In genomic region chr1:153991806-153992205, GRCh38 we compare ENCODE assay signal across 8 cellular contexts. TPM values are rescaled to one million over a fixed set of nuclear protein-coding genes. Genes with fewer than 3 reads are reported as not detected.
DNase-seq lines count a peak whose midpoint lies in the region; FAIRE-seq and TF ChIP-seq lines count a peak whose summit lies in the region.

No MANE protein-coding gene starts in this region.

- no peak for TF ChIP-seq POLR2A in suprapubic skin (IDR thresholded peaks at IDR 0.05)

- peak overlapping the region; percentile 93 for H3K4me3 Mint-ChIP-seq in activated CD4-positive, alpha-beta T cell treated with anti-CD3 and anti-CD28 coated beads, Interleukin-2, amount 10 ng/mL, durations not matched to agents 24 days and 14 days
- H3K4me3 Mint-ChIP-seq in activated naive CD8-positive, alpha-beta T cell treated with anti-CD3 and anti-CD28 coated beads for 36 hours, result peak overlapping the region; percentile 97

- peak overlapping the region; percentile 96 for H3K27ac Mint-ChIP-seq in activated CD4-positive, alpha-beta T cell treated with anti-CD3 and anti-CD28 coated beads, Interleukin-2, amount 10 ng/mL, durations not matched to agents 24 days and 14 days
- peak overlapping the region; percentile 99 for H3K27ac Mint-ChIP-seq in activated naive CD8-positive, alpha-beta T cell treated with anti-CD3 and anti-CD28 coated beads for 36 hours

- H3K27me3 Mint-ChIP-seq in activated CD4-positive, alpha-beta T cell treated with anti-CD3 and anti-CD28 coated beads, Interleukin-2, amount 10 ng/mL, durations not matched to agents 24 days and 14 days, result no peaks in the 10 kb centered on the region
- H3K27me3 Mint-ChIP-seq in activated naive CD8-positive, alpha-beta T cell treated with anti-CD3 and anti-CD28 coated beads for 36 hours, result peaks cover 4% of the 10 kb centered on the region

- no peak for DNase-seq in activated CD4-positive, alpha-beta T cell treated with anti-CD3 and anti-CD28 coated beads, Interleukin-2, amount 10 ng/mL, durations not matched to agents 24 days and 14 days
- DNase-seq in activated CD4-positive, alpha-beta T cell treated with anti-CD3 and anti-CD28 coated beads, Interleukin-2, amount 50 U/mL, for 1 hour, result no peak
- DNase-seq in activated naive CD8-positive, alpha-beta T cell treated with anti-CD3 and anti-CD28 coated beads for 36 hours, result no peak
- DNase-seq in keratinocyte (ENCODE audit: low read depth, low spot score) (no peak), suprapubic skin (ENCODE audit: low spot score in 2 of 2) (no peak), SIG-M5 (lab: John Stamatoyannopoulos, UW) (no peak), HPDE6-E6E7 (ENCODE audit: extremely low spot score) (no peak), putamen (ENCODE audit: low spot score) (no peak)

- H3K36me3 ChIP-seq in keratinocyte (ENCODE audit: control insufficient read depth in 2 of 2, extremely low read depth in 1 of 2, insufficient read depth in 2 of 2, low read length in 2 of 2), result peaks cover 9 to 22% of the 10 kb centered on the region in 2 experiments
- H3K36me3 ChIP-seq in suprapubic skin, result peaks cover 29% of the 10 kb centered on the region

- no peaks in the 10 kb centered on the region for H3K9me3 ChIP-seq in keratinocyte (ENCODE audit: control insufficient read depth, low read depth, low read length)
- H3K9me3 ChIP-seq in suprapubic skin, result no peaks in the 10 kb centered on the region

- H3K9me1 ChIP-seq in keratinocyte (ENCODE audit: control insufficient read depth, extremely low read depth, insufficient read depth, low read length), result no peaks in the 10 kb centered on the region

- dilution Hi-C loops in keratinocyte (cut with MboI; ENCODE audit: extremely low pct_ligation_motif_present, low sequenced_read_pairs), result no loop called here

- peak overlapping the region; percentile 98 for H3K9ac ChIP-seq in keratinocyte (ENCODE audit: control insufficient read depth, extremely low read depth, insufficient read depth, low read length)

- intact Hi-C loops in activated CD4-positive, alpha-beta T cell treated with anti-CD3 and anti-CD28 coated beads, Interleukin-2, amount 10 ng/mL, durations not matched to agents 24 days and 14 days (cut with micrococcal nuclease), result loop anchor here (2.0 to 5.0 kb wide), 4 partner anchors 165 to 281 kb away; partner anchors contain the start of genes HAX1, INTS3 and NUP210L

- H3K4me3 ChIP-seq in keratinocyte (ENCODE audit: control insufficient read depth in 2 of 3, extremely low read depth in 1 of 3, insufficient read depth in 2 of 3, low read depth in 1 of 3, low read length in 3 of 3) (peak overlapping the region; percentile 90 to 99 (median 98)), suprapubic skin (peak overlapping the region; percentile 90)

- WGBS in suprapubic skin, result 90% methylated on average over 2 of the region's 2 CpGs

- H3K4me2 ChIP-seq in keratinocyte (ENCODE audit: control insufficient read depth, extremely low read depth, insufficient read depth, low read depth, low read length), result peak overlapping the region; percentile 98

- peaks cover 21% of the 10 kb centered on the region for H3K79me2 ChIP-seq in keratinocyte (ENCODE audit: control insufficient read depth, insufficient read depth, low read length)

- peaks cover 49% of the 10 kb centered on the region for H3K36me3 Mint-ChIP-seq in activated CD4-positive, alpha-beta T cell treated with anti-CD3 and anti-CD28 coated beads, Interleukin-2, amount 10 ng/mL, durations not matched to agents 24 days and 14 days (ENCODE audit: low read depth)
- H3K36me3 Mint-ChIP-seq in activated naive CD8-positive, alpha-beta T cell treated with anti-CD3 and anti-CD28 coated beads for 36 hours, result peaks cover 59% of the 10 kb centered on the region

- no peak for FAIRE-seq in keratinocyte (lab: Jason Lieb, UNC)

- H3K9me3 Mint-ChIP-seq in activated CD4-positive, alpha-beta T cell treated with anti-CD3 and anti-CD28 coated beads, Interleukin-2, amount 10 ng/mL, durations not matched to agents 24 days and 14 days, result peaks cover 3% of the 10 kb centered on the region
- H3K9me3 Mint-ChIP-seq in activated naive CD8-positive, alpha-beta T cell treated with anti-CD3 and anti-CD28 coated beads for 36 hours, result peaks cover 7% of the 10 kb centered on the region

- no peaks in the 10 kb centered on the region for H3K27me3 ChIP-seq in keratinocyte (ENCODE audit: control insufficient read depth, extremely low read depth, insufficient read depth, low read length)
- H3K27me3 ChIP-seq in suprapubic skin, result no peaks in the 10 kb centered on the region

- no peaks in the 10 kb centered on the region for H4K20me1 ChIP-seq in keratinocyte (ENCODE audit: control insufficient read depth, extremely low read depth, insufficient read depth, low read length)

- no peak overlapping the region for H2AFZ ChIP-seq in keratinocyte (ENCODE audit: control insufficient read depth, low read length)

- H3K4me1 Mint-ChIP-seq in activated CD4-positive, alpha-beta T cell treated with anti-CD3 and anti-CD28 coated beads, Interleukin-2, amount 10 ng/mL, durations not matched to agents 24 days and 14 days, result peaks cover 29% of the 10 kb centered on the region
- peaks cover 27% of the 10 kb centered on the region for H3K4me1 Mint-ChIP-seq in activated naive CD8-positive, alpha-beta T cell treated with anti-CD3 and anti-CD28 coated beads for 36 hours

- peaks cover 17% of the 10 kb centered on the region for H3K4me1 ChIP-seq in keratinocyte (ENCODE audit: control insufficient read depth, extremely low read depth, insufficient read depth, low read length)
- peaks cover 35% of the 10 kb centered on the region for H3K4me1 ChIP-seq in suprapubic skin

- TF ChIP-seq EP300 in suprapubic skin (IDR thresholded peaks at IDR 0.05), result no peak

- H3K27ac ChIP-seq in keratinocyte (ENCODE audit: control insufficient read depth, insufficient read depth, low read length) (peak overlapping the region; percentile 96), suprapubic skin (peak overlapping the region; percentile 97)

- no peak for TF ChIP-seq CTCF in keratinocyte (optimal IDR thresholded peaks at IDR 0.05 in 1 of 3, IDR thresholded peaks at IDR 0.05 in 1 of 3, conservative IDR thresholded peaks at IDR 0.05 in 1 of 3; ENCODE audit: extremely low read depth in 1 of 3, insufficient read depth in 2 of 3, low read length in 3 of 3)
- no peak for TF ChIP-seq CTCF in suprapubic skin (IDR thresholded peaks at IDR 0.05)

RNA-seq across cellular contexts. Expression of gene RPS27, which starts 1.2 kb away (rescaled TPM):
- total RNA-seq in activated CD4-positive, alpha-beta T cell treated with anti-CD3 and anti-CD28 coated beads, Interleukin-2, amount 10 ng/mL, durations not matched to agents 24 days and 14 days, result 1,207 and 1,242 TPM in 2 replicates
- total RNA-seq in activated naive CD8-positive, alpha-beta T cell treated with anti-CD3 and anti-CD28 coated beads for 36 hours, result 1,000 to 10,000 TPM; 1,340 to 1,924 TPM
- 3,237 to 6,680 TPM (median 5,112 TPM) in 3 replicates for polyA plus RNA-seq in keratinocyte
- polyA plus RNA-seq in keratinocyte (2011; ENCODE audit: low read depth), result 531 TPM
- 5,198 and 6,916 TPM in 2 replicates for polyA plus RNA-seq in keratinocyte (2011; cell fraction: cytosol; rRNA removed)
- polyA plus RNA-seq in keratinocyte (2011; cell fraction: nucleus; rRNA removed), result 995 and 1,226 TPM in 2 replicates
- polyA plus RNA-seq in keratinocyte (2012; ENCODE audit: low replicate concordance), result 4,087 and 7,239 TPM in 2 replicates
- polyA minus RNA-seq in keratinocyte, result 533 to 882 TPM (median 763 TPM) in 3 replicates
- polyA minus RNA-seq in keratinocyte (2011; cell fraction: cytosol; rRNA and poly(A)+ RNA removed), result 507 TPM
- polyA minus RNA-seq in keratinocyte (2011; cell fraction: nucleus; rRNA and poly(A)+ RNA removed), result 210 and 220 TPM in 2 replicates
- 1,000 to 10,000 TPM; 1,261 to 3,096 (median 2,718) TPM for total RNA-seq in suprapubic skin

RNA-seq across cellular contexts. Expression of gene RAB13, which starts 5.7 kb away (rescaled TPM):
- total RNA-seq in activated CD4-positive, alpha-beta T cell treated with anti-CD3 and anti-CD28 coated beads, Interleukin-2, amount 10 ng/mL, durations not matched to agents 24 days and 14 days, result 6.5 and 6.7 TPM in 2 replicates
- total RNA-seq in activated naive CD8-positive, alpha-beta T cell treated with anti-CD3 and anti-CD28 coated beads for 36 hours, result 10 to 100 TPM; 48.7 to 53.5 TPM
- polyA plus RNA-seq in keratinocyte, result 38.3 to 87.1 TPM (median 69.8 TPM) in 3 replicates
- 75.1 TPM for polyA plus RNA-seq in keratinocyte (2011; ENCODE audit: low read depth)
- 93.3 and 125 TPM in 2 replicates for polyA plus RNA-seq in keratinocyte (2011; cell fraction: cytosol; rRNA removed)
- polyA plus RNA-seq in keratinocyte (2011; cell fraction: nucleus; rRNA removed), result 38.7 and 47.1 TPM in 2 replicates
- 94.4 and 138 TPM in 2 replicates for polyA plus RNA-seq in keratinocyte (2012; ENCODE audit: low replicate concordance)
- 15.9 to 43.3 TPM (median 29.1 TPM) in 3 replicates for polyA minus RNA-seq in keratinocyte
- 37.4 TPM for polyA minus RNA-seq in keratinocyte (2011; cell fraction: cytosol; rRNA and poly(A)+ RNA removed)
- 7.5 and 14.7 TPM in 2 replicates for polyA minus RNA-seq in keratinocyte (2011; cell fraction: nucleus; rRNA and poly(A)+ RNA removed)
- total RNA-seq in suprapubic skin, result 10 to 100 TPM; 13.5 to 26.3 (median 23.4) TPM

RNA-seq across cellular contexts. Expression of gene JTB, which starts 14.3 kb away (rescaled TPM):
- total RNA-seq in activated CD4-positive, alpha-beta T cell treated with anti-CD3 and anti-CD28 coated beads, Interleukin-2, amount 10 ng/mL, durations not matched to agents 24 days and 14 days, result 195 and 200 TPM in 2 replicates
- 100 to 1,000 TPM; 204 to 214 TPM for total RNA-seq in activated naive CD8-positive, alpha-beta T cell treated with anti-CD3 and anti-CD28 coated beads for 36 hours
- polyA plus RNA-seq in keratinocyte, result 71.7 to 86.8 TPM (median 83.4 TPM) in 3 replicates
- 52.8 TPM for polyA plus RNA-seq in keratinocyte (2011; ENCODE audit: low read depth)
- 98.1 and 102 TPM in 2 replicates for polyA plus RNA-seq in keratinocyte (2011; cell fraction: cytosol; rRNA removed)
- polyA plus RNA-seq in keratinocyte (2011; cell fraction: nucleus; rRNA removed), result 35.9 and 40.4 TPM in 2 replicates
- polyA plus RNA-seq in keratinocyte (2012; ENCODE audit: low replicate concordance), result 65.4 and 103 TPM in 2 replicates
- 20.1 to 29.2 TPM (median 27.0 TPM) in 3 replicates for polyA minus RNA-seq in keratinocyte
- polyA minus RNA-seq in keratinocyte (2011; cell fraction: cytosol; rRNA and poly(A)+ RNA removed), result 36.1 TPM
- polyA minus RNA-seq in keratinocyte (2011; cell fraction: nucleus; rRNA and poly(A)+ RNA removed), result 8.3 and 8.6 TPM in 2 replicates
- 100 to 1,000 TPM; 145 to 213 (median 182) TPM for total RNA-seq in suprapubic skin

RNA-seq across cellular contexts. Expression of gene CREB3L4, which starts 24.1 kb away (rescaled TPM):
- total RNA-seq in activated CD4-positive, alpha-beta T cell treated with anti-CD3 and anti-CD28 coated beads, Interleukin-2, amount 10 ng/mL, durations not matched to agents 24 days and 14 days, result 8.3 and 9.7 TPM in 2 replicates
- total RNA-seq in activated naive CD8-positive, alpha-beta T cell treated with anti-CD3 and anti-CD28 coated beads for 36 hours, result 1 to 10 TPM; 6.8 to 7.3 TPM
- polyA plus RNA-seq in keratinocyte, result 6.0 to 6.3 TPM (median 6.2 TPM) in 3 replicates
- polyA plus RNA-seq in keratinocyte (2011; ENCODE audit: low read depth), result 0.94 TPM
- polyA plus RNA-seq in keratinocyte (2011; cell fraction: cytosol; rRNA removed), result 4.0 and 4.2 TPM in 2 replicates
- polyA plus RNA-seq in keratinocyte (2011; cell fraction: nucleus; rRNA removed), result 8.2 and 12.0 TPM in 2 replicates
- 4.9 and 5.7 TPM in 2 replicates for polyA plus RNA-seq in keratinocyte (2012; ENCODE audit: low replicate concordance)
- polyA minus RNA-seq in keratinocyte, result 5.4 to 8.3 TPM (median 7.0 TPM) in 3 replicates
- 4.0 TPM for polyA minus RNA-seq in keratinocyte (2011; cell fraction: cytosol; rRNA and poly(A)+ RNA removed)
- polyA minus RNA-seq in keratinocyte (2011; cell fraction: nucleus; rRNA and poly(A)+ RNA removed), result 2.5 and 3.1 TPM in 2 replicates
- 10 to 100 TPM; 16.6 to 41.0 (median 20.3) TPM for total RNA-seq in suprapubic skin

RNA-seq across cellular contexts. Expression of gene SLC39A1, which starts 28.5 kb away (rescaled TPM):
- total RNA-seq in activated CD4-positive, alpha-beta T cell treated with anti-CD3 and anti-CD28 coated beads, Interleukin-2, amount 10 ng/mL, durations not matched to agents 24 days and 14 days, result 71.6 and 78.2 TPM in 2 replicates
- 10 to 100 TPM; 60.6 to 63.1 TPM for total RNA-seq in activated naive CD8-positive, alpha-beta T cell treated with anti-CD3 and anti-CD28 coated beads for 36 hours
- 68.4 to 83.6 TPM (median 68.5 TPM) in 3 replicates for polyA plus RNA-seq in keratinocyte
- polyA plus RNA-seq in keratinocyte (2011; ENCODE audit: low read depth), result 10.7 TPM
- 60.7 and 69.5 TPM in 2 replicates for polyA plus RNA-seq in keratinocyte (2011; cell fraction: cytosol; rRNA removed)
- 78.5 and 94.4 TPM in 2 replicates for polyA plus RNA-seq in keratinocyte (2011; cell fraction: nucleus; rRNA removed)
- polyA plus RNA-seq in keratinocyte (2012; ENCODE audit: low replicate concordance), result 50.0 and 85.3 TPM in 2 replicates
- polyA minus RNA-seq in keratinocyte, result 78.3 to 81.8 TPM (median 78.9 TPM) in 3 replicates
- 80.0 TPM for polyA minus RNA-seq in keratinocyte (2011; cell fraction: cytosol; rRNA and poly(A)+ RNA removed)
- 40.9 and 53.5 TPM in 2 replicates for polyA minus RNA-seq in keratinocyte (2011; cell fraction: nucleus; rRNA and poly(A)+ RNA removed)
- 10 to 100 TPM; 60.0 to 79.5 (median 69.6) TPM for total RNA-seq in suprapubic skin
